18 cellular contexts compared by ENCODE assay signal in the genomic region with DNA sequence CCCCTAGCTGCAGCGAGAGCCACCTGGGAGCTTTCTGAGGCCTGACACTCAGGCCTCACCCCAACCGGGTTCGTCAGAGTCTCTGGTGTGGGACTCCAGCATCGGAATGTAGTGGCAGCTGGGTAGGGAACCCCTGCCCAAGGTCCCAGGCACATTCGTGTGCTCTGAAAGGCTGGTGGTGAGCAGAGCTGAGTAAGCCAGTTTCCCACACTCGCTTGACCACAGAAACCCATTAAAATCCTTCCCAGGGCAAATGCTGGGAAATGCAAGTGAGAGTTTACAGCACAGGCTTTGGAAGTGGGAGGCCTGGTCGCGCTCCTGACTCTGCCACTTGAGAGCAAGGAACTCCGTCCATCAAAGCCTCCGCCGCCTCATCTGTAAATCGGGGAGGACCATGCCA. TPM values are rescaled to one million over a fixed set of nuclear protein-coding genes. Genes with fewer than 3 reads are reported as not detected.
DNase-seq lines count a peak whose midpoint lies in the region; ATAC-seq, FAIRE-seq and TF ChIP-seq lines count a peak whose summit lies in the region.
"Had no signal": no experiment of that assay in that cellular context is flagged by ENCODE, and none has a peak within 500 bp of the region (broad histone marks: within the 10 kb centered on the region; RNA-seq: fewer than 3 reads in every experiment).

No MANE protein-coding gene starts in this region.

- H3K9me3 ChIP-seq in CD8-positive, alpha-beta T cell (ENCODE audit: low read length) = no peaks in the 10 kb centered on the region
- H3K9me3 ChIP-seq: heart left ventricle, left ventricle myocardium inferior, neutrophil, Peyer's patch had no signal

- H3K9me3 Mint-ChIP-seq in CD8-positive, alpha-beta T cell = no peaks in the 10 kb centered on the region
- no peaks in the 10 kb centered on the region for H3K9me3 Mint-ChIP-seq in neural crest cell
- H3K9me3 Mint-ChIP-seq: activated CD4-positive, alpha-beta T cell treated with anti-CD3 and anti-CD28 coated beads, Interleukin-2, amount 10 ng/mL, durations not matched to agents 24 days and 14 days; T-helper 2 cell treated with Interferon-gamma antibody and Interleukin-4, amounts not matched to agents 5 μg/mL and 100 μg/mL, for 36 hours had no signal

- peak; percentile 64 for FAIRE-seq in bronchial epithelial cell (lab: Jason Lieb, UNC)

- no peak overlapping the region for H3K4me3 Mint-ChIP-seq in CD8-positive, alpha-beta T cell
- peak overlapping the region; percentile 23 for H3K4me3 Mint-ChIP-seq in neural crest cell
- H3K4me3 Mint-ChIP-seq: activated CD4-positive, alpha-beta T cell treated with anti-CD3 and anti-CD28 coated beads, Interleukin-2, amount 10 ng/mL, durations not matched to agents 24 days and 14 days; T-helper 2 cell treated with Interferon-gamma antibody and Interleukin-4, amounts not matched to agents 5 μg/mL and 100 μg/mL, for 36 hours had no signal

- peaks cover 6% of the 10 kb centered on the region for H3K36me3 Mint-ChIP-seq in CD8-positive, alpha-beta T cell
- H3K36me3 Mint-ChIP-seq in neural crest cell (ENCODE audit: low read depth) = no peaks in the 10 kb centered on the region

- no peak for DNase-seq in CD8-positive, alpha-beta T cell
- DNase-seq in HK-2 (ENCODE audit: unreplicated experiment) (peak; percentile 83), bronchial epithelial cell (ENCODE audit: low read depth) (no peak), neural crest cell (ENCODE audit: low read depth, low spot score) (no peak), NCI-H187 treated with DMSO at 0.1 percent for 48 hours (lab: John Stamatoyannopoulos, UW) (no peak), left ventricle myocardium superior (no peak)
- DNase-seq: activated CD4-positive, alpha-beta T cell treated with anti-CD3 and anti-CD28 coated beads, Interleukin-2, amount 10 ng/mL, durations not matched to agents 24 days and 14 days; activated effector memory CD4-positive, alpha-beta T cell treated with anti-CD3 and anti-CD28 coated beads, Interleukin-2, amount 50 U/mL, for 16 hours; caudate nucleus; heart left ventricle; left ventricle myocardium inferior; NCI-H1417; Peyer's patch had no signal

- no peaks in the 10 kb centered on the region for H3K27me3 ChIP-seq in CD8-positive, alpha-beta T cell (ENCODE audit: insufficient read depth, low read length)
- no peaks in the 10 kb centered on the region for H3K27me3 ChIP-seq in bronchial epithelial cell (ENCODE audit: control insufficient read depth, insufficient read depth, low read length)
- H3K27me3 ChIP-seq: heart left ventricle, neutrophil, Peyer's patch had no signal

- ATAC-seq in CD8-positive, alpha-beta T cell = no peak
- no peak for ATAC-seq in HG02973 (IDR thresholded peaks at IDR 0.05; ENCODE audit: unreplicated experiment)
- ATAC-seq in left ventricle myocardium superior = no peak
- no peak for ATAC-seq in GM21619 (IDR thresholded peaks at IDR 0.05; ENCODE audit: unreplicated experiment)
- ATAC-seq: heart left ventricle had no signal

- no peak overlapping the region for H3K27ac ChIP-seq in CD8-positive, alpha-beta T cell (ENCODE audit: low read depth, low read length)
- H3K27ac ChIP-seq: heart left ventricle, left ventricle myocardium inferior, neutrophil, Peyer's patch had no signal

- H3K27ac Mint-ChIP-seq in CD8-positive, alpha-beta T cell = peak overlapping the region; percentile 22
- H3K27ac Mint-ChIP-seq in neural crest cell (ENCODE audit: unreplicated experiment) = peak overlapping the region; percentile 71

- no peak for TF ChIP-seq CTCF in CD8-positive, alpha-beta T cell (IDR thresholded peaks at IDR 0.05)
- TF ChIP-seq CTCF in bronchial epithelial cell (IDR thresholded peaks at IDR 0.05; ENCODE audit: insufficient read depth, low read length, severe bottlenecking) (no peak), neural crest cell (conservative IDR thresholded peaks at IDR 0.05) (no peak)

- peaks cover 46% of the 10 kb centered on the region for H3K4me1 ChIP-seq in CD8-positive, alpha-beta T cell (ENCODE audit: insufficient read depth, low read length)

- no peak overlapping the region for H3K4me3 ChIP-seq in CD8-positive, alpha-beta T cell (ENCODE audit: low read depth, low read length)
- no peak overlapping the region for H3K4me3 ChIP-seq in bronchial epithelial cell (ENCODE audit: low read depth, low read length)
- H3K4me3 ChIP-seq: heart left ventricle, left ventricle myocardium inferior, Peyer's patch had no signal

- POLR2A ChIA-PET in CD8-positive, alpha-beta T cell (lab: Charles Lee) = no interaction called here

- peaks cover 41% of the 10 kb centered on the region for H3K4me1 Mint-ChIP-seq in CD8-positive, alpha-beta T cell (ENCODE audit: low read depth)
- H3K4me1 Mint-ChIP-seq in neural crest cell = peaks cover 19% of the 10 kb centered on the region

- intact Hi-C loops in CD8-positive, alpha-beta T cell (cut with DNase I, micrococcal nuclease) = no loop called here
- intact Hi-C loops in left ventricle myocardium superior (cut with micrococcal nuclease) = no loop called here

- H3K36me3 ChIP-seq in CD8-positive, alpha-beta T cell (ENCODE audit: insufficient read depth, low read length) = no peaks in the 10 kb centered on the region
- H3K36me3 ChIP-seq in bronchial epithelial cell (ENCODE audit: control insufficient read depth, insufficient read depth, low read length) = no peaks in the 10 kb centered on the region
- H3K36me3 ChIP-seq: heart left ventricle, left ventricle myocardium inferior, neutrophil, Peyer's patch had no signal

- CTCF ChIA-PET in CD8-positive, alpha-beta T cell (lab: Charles Lee) = no interaction called here

- no peaks in the 10 kb centered on the region for H3K27me3 Mint-ChIP-seq in CD8-positive, alpha-beta T cell (ENCODE audit: low read depth)
- no peaks in the 10 kb centered on the region for H3K27me3 Mint-ChIP-seq in neural crest cell (ENCODE audit: low read depth)
- H3K27me3 Mint-ChIP-seq: activated CD4-positive, alpha-beta T cell treated with anti-CD3 and anti-CD28 coated beads, Interleukin-2, amount 10 ng/mL, durations not matched to agents 24 days and 14 days had no signal

RNA-seq across cellular contexts. Expression of gene TRAPPC6A, which starts 4.2 kb away (rescaled TPM):
- total RNA-seq in CD8-positive, alpha-beta T cell = 10 to 100 TPM; 31.9 to 35.9 TPM
- total RNA-seq in bronchial epithelial cell (11.4 and 24.5 TPM in 2 replicates), neural crest cell (22.2 and 25.1 TPM in 2 replicates), left ventricle myocardium superior (13.7 TPM)

RNA-seq across cellular contexts. Expression of gene BLOC1S3, which starts 4.8 kb away (rescaled TPM):
- 10 to 100 TPM; 17.7 to 21.6 TPM for total RNA-seq in CD8-positive, alpha-beta T cell
- total RNA-seq in bronchial epithelial cell (5.3 and 5.5 TPM in 2 replicates), neural crest cell (9.3 and 9.7 TPM in 2 replicates), left ventricle myocardium superior (6.0 TPM)

RNA-seq across cellular contexts. Expression of gene NKPD1, which starts 13.0 kb away (rescaled TPM):
- total RNA-seq in CD8-positive, alpha-beta T cell = under 1 TPM; 0.81 to 0.87 TPM
- 0.53 and 1.0 TPM in 2 replicates for total RNA-seq in bronchial epithelial cell
- total RNA-seq in neural crest cell = 0.16 and 0.39 TPM in 2 replicates
- total RNA-seq in left ventricle myocardium superior = 0.07 TPM
- total RNA-seq: endothelial cell of umbilical vein had no signal
